8 cellular contexts compared by ENCODE assay signal in genomic region chr1:40978886-40979240, GRCh38. TPM values are rescaled to one million over a fixed set of nuclear protein-coding genes. Genes with fewer than 3 reads are reported as not detected.
DNase-seq lines count a peak whose midpoint lies in the region; ATAC-seq, FAIRE-seq and TF ChIP-seq lines count a peak whose summit lies in the region.

No MANE protein-coding gene starts in this region.

- in situ Hi-C loops in HAP-1 (cut with MboI; ENCODE audit: low sequenced_read_pairs), result no loop called here

- peaks cover 36% of the 10 kb centered on the region for H3K79me2 ChIP-seq in hepatocyte

- H3K4me1 ChIP-seq in HAP-1 (peaks cover 11% of the 10 kb centered on the region; the same call in 1 of the 2 replicates), hepatocyte (ENCODE audit: insufficient read depth) (peaks cover 25% of the 10 kb centered on the region), small intestine (ENCODE audit: control insufficient read depth in 2 of 2, insufficient read depth in 1 of 2, low read depth in 1 of 2, low read length in 1 of 2) (peaks cover 0 to 4% of the 10 kb centered on the region in 2 donors)

- H3K27ac ChIP-seq in hepatocyte (peak overlapping the region; percentile 95), small intestine (ENCODE audit: low read depth in 1 of 2, low read length in 1 of 2) (peak overlapping the region in 1 of 2 donors; percentile 91)

- H3K27ac Mint-ChIP-seq in activated CD8-positive, alpha-beta T cell treated with anti-CD3 and anti-CD28 coated beads, Interleukin-2, amount 10 ng/mL, durations not matched to agents 7 days and 5 days, result peak overlapping the region; percentile 95

- H4K20me1 ChIP-seq in hepatocyte (ENCODE audit: insufficient read depth, poor library complexity, severe bottlenecking), result no peaks in the 10 kb centered on the region

- FAIRE-seq in small intestine (lab: Jason Lieb, UNC), result no peak

- CTCF ChIA-PET in activated CD8-positive, alpha-beta T cell treated with anti-CD3 and anti-CD28 coated beads, Interleukin-2, amount 10 ng/mL, durations not matched to agents 7 days and 5 days (lab: Charles Lee), result interaction anchor here (1.1 to 4.3 kb wide), 4 partner anchors 17 to 116 kb away, joined by 3 to 24 read pairs (median 4); partner anchors contain the start of gene CITED4

- H3K27me3 ChIP-seq in HAP-1 (ENCODE audit: low read depth) (no peaks in the 10 kb centered on the region), hepatocyte (no peaks in the 10 kb centered on the region), small intestine (ENCODE audit: control insufficient read depth in 2 of 2, insufficient read depth in 2 of 2, low read length in 2 of 2) (no peaks in the 10 kb centered on the region)

- peaks cover 47% of the 10 kb centered on the region for H3K4me1 Mint-ChIP-seq in activated CD8-positive, alpha-beta T cell treated with anti-CD3 and anti-CD28 coated beads, Interleukin-2, amount 10 ng/mL, durations not matched to agents 7 days and 5 days (ENCODE audit: low read depth)

- H3K36me3 ChIP-seq in HAP-1 (replicated peaks) (peaks cover 11% of the 10 kb centered on the region), hepatocyte (replicated peaks; ENCODE audit: insufficient read depth, low read depth) (no peaks in the 10 kb centered on the region), small intestine (ENCODE audit: control insufficient read depth in 2 of 2, insufficient read depth in 2 of 2, low read length in 2 of 2) (no peaks in the 10 kb centered on the region)

- H3K9me2 ChIP-seq in hepatocyte (replicated peaks; ENCODE audit: insufficient read depth), result no peaks in the 10 kb centered on the region

- H3K4me3 Mint-ChIP-seq in activated CD8-positive, alpha-beta T cell treated with anti-CD3 and anti-CD28 coated beads, Interleukin-2, amount 10 ng/mL, durations not matched to agents 7 days and 5 days, result peak overlapping the region; percentile 81

- H3K36me3 Mint-ChIP-seq in activated CD8-positive, alpha-beta T cell treated with anti-CD3 and anti-CD28 coated beads, Interleukin-2, amount 10 ng/mL, durations not matched to agents 7 days and 5 days (ENCODE audit: low read depth), result peaks cover 27% of the 10 kb centered on the region

- POLR2A ChIA-PET in activated CD8-positive, alpha-beta T cell treated with anti-CD3 and anti-CD28 coated beads, Interleukin-2, amount 10 ng/mL, durations not matched to agents 7 days and 5 days (lab: Charles Lee), result interaction anchor here (1.3 to 2.4 kb wide), 4 partner anchors 8 to 287 kb away, joined by 6 to 20 read pairs (median 15); partner anchors contain the start of genes CITED4 and NFYC

- no peak for TF ChIP-seq CTCF in hepatocyte (IDR thresholded peaks at IDR 0.05; ENCODE audit: poor library complexity)

- H3K9me3 Mint-ChIP-seq in activated CD8-positive, alpha-beta T cell treated with anti-CD3 and anti-CD28 coated beads, Interleukin-2, amount 10 ng/mL, durations not matched to agents 7 days and 5 days (ENCODE audit: insufficient read depth), result no peaks in the 10 kb centered on the region

- H3K4me3 ChIP-seq in HAP-1, result peak overlapping the region; percentile 91
- H3K4me3 ChIP-seq in hepatocyte, result peak overlapping the region; percentile 33
- peak overlapping the region; percentile 10 to 84 for H3K4me3 ChIP-seq in small intestine (ENCODE audit: low read depth in 1 of 2, low read length in 2 of 2)

- WGBS in hepatocyte (ENCODE audit: low lambda C conversion rate, missing lambda C conversion rate), result 36% methylated on average over 17 of the region's 17 CpGs
- WGBS in small intestine, 3 donors, result 39 to 41% (median 40%) methylated on average over 17 of the region's 17 CpGs

- H3K9me3 ChIP-seq in HAP-1 (no peaks in the 10 kb centered on the region), hepatocyte (ENCODE audit: low read depth) (no peaks in the 10 kb centered on the region), small intestine (ENCODE audit: control insufficient read depth, low read depth) (no peaks in the 10 kb centered on the region)

- ATAC-seq in activated CD8-positive, alpha-beta T cell treated with anti-CD3 and anti-CD28 coated beads, Interleukin-2, amount 10 ng/mL, durations not matched to agents 7 days and 5 days, result no peak
- no peak for ATAC-seq in activated CD4-positive, CD25-positive, alpha-beta regulatory T cell treated with anti-CD3 and anti-CD28 coated beads, Interleukin-2, amount 50 U/mL, for 24 hours

- H3K27me3 Mint-ChIP-seq in activated CD8-positive, alpha-beta T cell treated with anti-CD3 and anti-CD28 coated beads, Interleukin-2, amount 10 ng/mL, durations not matched to agents 7 days and 5 days (ENCODE audit: low read depth), result no peaks in the 10 kb centered on the region

- H2AFZ ChIP-seq in hepatocyte, result peak overlapping the region; percentile 80

- DNase-seq in HAP-1 (ENCODE audit: low spot score in 2 of 2) (no peak), hepatocyte (ENCODE audit: low spot score) (no peak), small intestine (no peak), pons (ENCODE audit: low spot score) (no peak), NCI-H2196 treated with DMSO at 0.1 percent for 48 hours (lab: John Stamatoyannopoulos, UW; ENCODE audit: unreplicated experiment) (no peak), NCI-H526 (lab: John Stamatoyannopoulos, UW) (no peak)
- DNase-seq in activated CD8-positive, alpha-beta T cell treated with anti-CD3 and anti-CD28 coated beads, Interleukin-2, amount 10 ng/mL, durations not matched to agents 7 days and 5 days, result no peak

- peak overlapping the region; percentile 81 for H3K4me2 ChIP-seq in hepatocyte

RNA-seq across cellular contexts. Expression of gene CTPS1, which starts 0.6 kb away (rescaled TPM):
- total RNA-seq in activated CD8-positive, alpha-beta T cell treated with anti-CD3 and anti-CD28 coated beads, Interleukin-2, amount 10 ng/mL, durations not matched to agents 7 days and 5 days, result 10 to 100 TPM; 72.6 to 74.5 TPM
- 37.9 and 44.9 TPM in 2 replicates for total RNA-seq in hepatocyte
- polyA plus RNA-seq in hepatocyte, result 29.9 and 31.9 TPM in 2 replicates
- polyA plus RNA-seq in small intestine, result 10 to 100 TPM in 1 of 3 donors, 1 to 10 TPM in 2; 3.8 to 16.2 (median 5.8) TPM

RNA-seq across cellular contexts. Expression of gene SLFNL1, which starts 42.7 kb away (rescaled TPM):
- under 1 TPM; 0.29 to 0.40 TPM for total RNA-seq in activated CD8-positive, alpha-beta T cell treated with anti-CD3 and anti-CD28 coated beads, Interleukin-2, amount 10 ng/mL, durations not matched to agents 7 days and 5 days
- total RNA-seq in hepatocyte, result 0.27 and 0.52 TPM in 2 replicates
- polyA plus RNA-seq in hepatocyte, result 0.18 and 1.8 TPM in 2 replicates
- polyA plus RNA-seq in small intestine, result 1 to 10 TPM in 1 of 3 donors, under 1 TPM in 1, not detected in 1; 0.31 to 1.6 TPM

Comparison
In these comparisons a context has a peak if more than half of its experiments do, and no peak if none do; other contexts are left out.
1. H3K4me3 ChIP-seq: peak in every context shown above with its lines; median percentile 91 in HAP-1; 47 in small intestine; 33 in hepatocyte.